13 cellular contexts compared by ENCODE assay signal in the genomic region with DNA sequence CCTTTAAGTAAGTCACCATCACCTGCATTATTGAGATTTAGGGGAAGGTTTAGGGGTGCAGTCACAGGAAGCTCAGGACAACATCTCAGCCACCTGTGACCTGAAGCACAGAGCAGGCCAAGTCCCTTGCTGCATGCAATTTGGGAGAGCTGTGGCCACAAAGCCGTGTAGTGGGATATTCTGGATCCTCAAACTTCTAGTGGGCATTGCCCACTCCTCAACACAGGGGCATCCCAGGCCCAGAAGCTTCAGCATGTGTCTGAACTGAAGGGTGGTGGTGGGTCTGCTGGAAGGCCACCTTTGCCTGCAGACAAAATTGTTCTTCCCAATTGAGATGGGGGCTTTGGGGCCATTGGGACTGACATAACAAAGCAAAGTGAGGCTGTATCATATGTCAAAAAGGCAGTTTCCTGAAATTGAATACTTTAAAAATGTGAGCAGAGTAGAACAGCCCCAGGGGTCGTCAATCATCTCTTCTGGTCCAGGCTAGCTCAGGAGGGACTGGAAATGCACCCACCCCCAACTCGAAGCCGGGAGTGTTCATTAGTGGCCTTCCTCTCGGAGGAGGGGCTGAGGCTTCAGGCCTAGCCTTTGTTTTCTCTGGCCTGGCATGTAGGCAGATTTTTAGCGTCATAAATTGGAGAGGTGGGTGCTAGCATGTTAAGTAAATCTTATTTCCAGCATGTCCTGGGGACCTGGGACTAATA. TPM values are rescaled to one million over a fixed set of nuclear protein-coding genes. Genes with fewer than 3 reads are reported as not detected.
A peak's percentile ranks its signal among the peaks of the same experiment; 100 is the strongest.
DNase-seq lines count a peak whose midpoint lies in the region; ATAC-seq and TF ChIP-seq lines count a peak whose summit lies in the region.
"Had no signal": no experiment of that assay in that cellular context is flagged by ENCODE, and none has a peak within 500 bp of the region (broad histone marks: within the 10 kb centered on the region; RNA-seq: fewer than 3 reads in every experiment).

No MANE protein-coding gene starts in this region.

- CTCF ChIA-PET in WTC11 (lab: Charles Lee): interaction anchor here (0.8 to 6.2 kb wide), 18 partner anchors 9 to 716 kb away, joined by 3 to 157 read pairs (median 13); no protein-coding TSS in a partner anchor

- H3K9me3 ChIP-seq in neural cell (ENCODE audit: low read length) (no peaks in the 10 kb centered on the region), upper lobe of right lung (no peaks in the 10 kb centered on the region)
- H3K9me3 ChIP-seq: BLaER1 had no signal

- POLR2A ChIA-PET in WTC11 (lab: Charles Lee): no interaction called here

- peaks cover 26% of the 10 kb centered on the region for H3K79me2 ChIP-seq in neural cell (replicated peaks; ENCODE audit: insufficient read depth, low read length)

- no peak for TF ChIP-seq EP300 in neural cell (conservative IDR thresholded peaks at IDR 0.05; ENCODE audit: poor library complexity, severe bottlenecking)

- H2AFZ ChIP-seq in neural cell (ENCODE audit: low read depth, low read length): no peak overlapping the region

- peaks cover 10 to 37% of the 10 kb centered on the region in 2 donors for H3K4me1 Mint-ChIP-seq in natural killer cell
- H3K4me1 Mint-ChIP-seq in natural killer cell treated with Interleukin-12 subunit alpha and Interleukin-12 subunit beta and Interleukin-15 and Interleukin-18, amount 100 ng/mL, for 72 hours (ENCODE audit: low read depth in 2 of 2): peaks cover 17 to 28% of the 10 kb centered on the region in 2 donors
- peaks cover 12% of the 10 kb centered on the region for H3K4me1 Mint-ChIP-seq in WTC11

- peaks cover 16% of the 10 kb centered on the region for H4K20me1 ChIP-seq in neural cell (ENCODE audit: insufficient read depth)

- peak; percentile 3 for DNase-seq in activated CD4-positive, alpha-beta T cell treated with anti-CD3 and anti-CD28 coated beads for 1 hour
- DNase-seq in activated CD4-positive, alpha-beta T cell treated with anti-CD3 and anti-CD28 coated beads for 4 hours: no peak
- DNase-seq in natural killer cell: no peak
- DNase-seq in natural killer cell treated with Interleukin-12 subunit alpha and Interleukin-12 subunit beta and Interleukin-15 and Interleukin-18, amount 100 ng/mL, for 72 hours (ENCODE audit: low spot score): no peak
- peak; percentile 20 for DNase-seq in upper lobe of right lung
- no peak for DNase-seq in foreskin fibroblast
- DNase-seq in WTC11 (ENCODE audit: low spot score): no peak
- DNase-seq: CD8-positive, alpha-beta memory T cell; GF-D8; NCI-H1694 had no signal

- H3K27me3 ChIP-seq in neural cell (ENCODE audit: insufficient read depth, low read depth, low read length) (no peaks in the 10 kb centered on the region), upper lobe of right lung (peaks cover 3% of the 10 kb centered on the region)

- H3K36me3 ChIP-seq in neural cell (ENCODE audit: insufficient read depth, low read length) (no peaks in the 10 kb centered on the region), upper lobe of right lung (no peaks in the 10 kb centered on the region)
- H3K36me3 ChIP-seq: BLaER1 had no signal

- H3K4me3 Mint-ChIP-seq in natural killer cell (peak overlapping the region; percentile 17), WTC11 (no peak overlapping the region)
- H3K4me3 Mint-ChIP-seq in natural killer cell treated with Interleukin-12 subunit alpha and Interleukin-12 subunit beta and Interleukin-15 and Interleukin-18, amount 100 ng/mL, for 72 hours: no peak overlapping the region

- H3K4me3 ChIP-seq in neural cell (ENCODE audit: low read length): no peak overlapping the region
- H3K4me3 ChIP-seq in upper lobe of right lung: no peak overlapping the region
- H3K4me3 ChIP-seq in foreskin fibroblast (ENCODE audit: low read depth in 1 of 2, low read length in 2 of 2): no peak overlapping the region
- H3K4me3 ChIP-seq: BLaER1, K562 had no signal

- peak overlapping the region; percentile 10 for H3K9ac ChIP-seq in neural cell (ENCODE audit: low read length)
- H3K9ac ChIP-seq: BLaER1 had no signal

- H3K27me3 Mint-ChIP-seq in natural killer cell (ENCODE audit: low read depth in 2 of 2) (peaks cover 14 to 28% of the 10 kb centered on the region in 2 donors), WTC11 (ENCODE audit: low read depth) (peaks cover 20% of the 10 kb centered on the region)
- peaks cover 2 to 17% of the 10 kb centered on the region in 2 donors for H3K27me3 Mint-ChIP-seq in natural killer cell treated with Interleukin-12 subunit alpha and Interleukin-12 subunit beta and Interleukin-15 and Interleukin-18, amount 100 ng/mL, for 72 hours

- no peak for TF ChIP-seq RAD21 in neural cell (conservative IDR thresholded peaks at IDR 0.05)

- peaks cover 24% of the 10 kb centered on the region for H3K4me1 ChIP-seq in upper lobe of right lung

- ATAC-seq in natural killer cell (no peak), upper lobe of right lung (no peak), WTC11 (no peak)
- no peak for ATAC-seq in natural killer cell treated with Interleukin-12 subunit alpha and Interleukin-12 subunit beta and Interleukin-15 and Interleukin-18, amount 100 ng/mL, for 72 hours

- TF ChIP-seq CTCF in natural killer cell (IDR thresholded peaks at IDR 0.05) (no peak), neural cell (IDR thresholded peaks at IDR 0.05; ENCODE audit: poor library complexity, severe bottlenecking) (no peak), upper lobe of right lung (IDR thresholded peaks at IDR 0.05) (no peak), foreskin fibroblast (IDR thresholded peaks at IDR 0.05; ENCODE audit: low read depth, low read length) (no peak), WTC11 (IDR thresholded peaks at IDR 0.05) (no peak)

- H3K4me2 ChIP-seq in neural cell (ENCODE audit: low read length): no peak overlapping the region

- H3K27ac ChIP-seq in neural cell (ENCODE audit: low read length): no peak overlapping the region
- no peak overlapping the region for H3K27ac ChIP-seq in upper lobe of right lung
- H3K27ac ChIP-seq: BLaER1 had no signal

- intact Hi-C loops in natural killer cell (cut with micrococcal nuclease): loop anchor here (5.0 to 10.0 kb wide), 2 partner anchors 320 to 1273 kb away; no protein-coding TSS in a partner anchor
- intact Hi-C loops in upper lobe of right lung (cut with DNase I): loop anchor here (5.0 kb wide), 1 partner anchor 500 kb away; no protein-coding TSS in a partner anchor

- H3K36me3 Mint-ChIP-seq in natural killer cell (no peaks in the 10 kb centered on the region), WTC11 (0 out of 2 replicates have a peak, but pooled peaks cover 6% of the 10 kb centered on the region)
- no peaks in the 10 kb centered on the region for H3K36me3 Mint-ChIP-seq in natural killer cell treated with Interleukin-12 subunit alpha and Interleukin-12 subunit beta and Interleukin-15 and Interleukin-18, amount 100 ng/mL, for 72 hours
- H3K36me3 Mint-ChIP-seq: CD8-positive, alpha-beta memory T cell had no signal

- peaks cover 9% of the 10 kb centered on the region for H3F3A ChIP-seq in neural cell (ENCODE audit: insufficient read depth, low read length, poor library complexity, severe bottlenecking)

- H3K9me2 ChIP-seq in neural cell (ENCODE audit: insufficient read depth, low read length): no peaks in the 10 kb centered on the region

- no peak overlapping the region for H3K27ac Mint-ChIP-seq in natural killer cell
- no peak overlapping the region for H3K27ac Mint-ChIP-seq in natural killer cell treated with Interleukin-12 subunit alpha and Interleukin-12 subunit beta and Interleukin-15 and Interleukin-18, amount 100 ng/mL, for 72 hours
- no peak overlapping the region for H3K27ac Mint-ChIP-seq in WTC11

- H3K9me3 Mint-ChIP-seq in natural killer cell: no peaks in the 10 kb centered on the region
- no peaks in the 10 kb centered on the region for H3K9me3 Mint-ChIP-seq in natural killer cell treated with Interleukin-12 subunit alpha and Interleukin-12 subunit beta and Interleukin-15 and Interleukin-18, amount 100 ng/mL, for 72 hours
- H3K9me3 Mint-ChIP-seq in WTC11: no peaks in the 10 kb centered on the region
- H3K9me3 Mint-ChIP-seq: CD8-positive, alpha-beta memory T cell had no signal

TF ChIP-seq in WTC11, 78 proteins besides CTCF, POLR2A, EP300 and RAD21 (continues in another document):
- TF ChIP-seq NR2C2 (CRISPR knock-in tag; IDR thresholded peaks at IDR 0.05): no peak
- no peak for TF ChIP-seq ESRRA (CRISPR knock-in tag; IDR thresholded peaks at IDR 0.05; ENCODE audit: borderline replicate concordance)
- TF ChIP-seq PREB (CRISPR knock-in tag; IDR thresholded peaks at IDR 0.05; ENCODE audit: borderline replicate concordance): no peak
- TF ChIP-seq JAZF1 (CRISPR knock-in tag; IDR thresholded peaks at IDR 0.05): no peak
- no peak for TF ChIP-seq KAT7 (CRISPR knock-in tag; IDR thresholded peaks at IDR 0.05; ENCODE audit: borderline replicate concordance)
- no peak for TF ChIP-seq ZBTB21 (CRISPR knock-in tag; IDR thresholded peaks at IDR 0.05; ENCODE audit: borderline replicate concordance)
- TF ChIP-seq JUN (CRISPR knock-in tag; IDR thresholded peaks at IDR 0.05): no peak
- no peak for TF ChIP-seq IRF1 (CRISPR knock-in tag; IDR thresholded peaks at IDR 0.05)

RNA-seq across cellular contexts. Expression of gene GADD45G, which starts 2.8 kb away (rescaled TPM):
- total RNA-seq in natural killer cell: 1 to 10 TPM; 2.6 to 3.2 (median 2.8) TPM
- total RNA-seq in natural killer cell treated with Interleukin-12 subunit alpha and Interleukin-12 subunit beta and Interleukin-15 and Interleukin-18, amount 100 ng/mL, for 72 hours: 10 to 100 TPM; 24.3 to 68.6 TPM
- 158 and 161 TPM in 2 replicates for polyA plus RNA-seq in neural cell
- 29.2 and 40.4 TPM in 2 replicates for polyA minus RNA-seq in neural cell
- total RNA-seq in upper lobe of right lung: 19.8 TPM
- 10.6 to 13.9 TPM (median 13.5 TPM) in 3 replicates for total RNA-seq in WTC11 (2021)

Comparison
In these comparisons a context has a peak if more than half of its experiments do, and no peak if none do; other contexts are left out.
1. DNase-seq: peak in activated CD4-positive, alpha-beta T cell treated with anti-CD3 and anti-CD28 coated beads for 1 hour (single experiment) and upper lobe of right lung (single experiment); none in activated CD4-positive, alpha-beta T cell treated with anti-CD3 and anti-CD28 coated beads for 4 hours (0 of 2), natural killer cell (single experiment), natural killer cell treated with Interleukin-12 subunit alpha and Interleukin-12 subunit beta and Interleukin-15 and Interleukin-18, amount 100 ng/mL, for 72 hours (single experiment), foreskin fibroblast (0 of 2) and WTC11 (single experiment).